In genomic region chrX:85836868-85837267, GRCh38 we compare ENCODE assay signal across 17 cellular contexts.
DNase-seq lines count a peak whose midpoint lies in the region; ATAC-seq and TF ChIP-seq lines count a peak whose summit lies in the region.
"Had no signal": no experiment of that assay in that cellular context is flagged by ENCODE, and none has a peak within 500 bp of the region (broad histone marks: within the 10 kb centered on the region; RNA-seq: fewer than 3 reads in every experiment).

No MANE protein-coding gene starts in this region.

- H3K4me1 ChIP-seq in foreskin keratinocyte = no peaks in the 10 kb centered on the region
- H3K4me1 ChIP-seq: body of pancreas, sigmoid colon, thyroid gland had no signal

- intact Hi-C loops in left cardiac atrium (cut with DNase I) = no loop called here

- no peak overlapping the region for H3K4me3 ChIP-seq in HFF-Myc (replicated peaks; ENCODE audit: low read depth, low read length)
- H3K4me3 ChIP-seq: body of pancreas, dorsolateral prefrontal cortex, PC-9, sigmoid colon, thyroid gland had no signal

- TF ChIP-seq CTCF in HFF-Myc (IDR thresholded peaks at IDR 0.05; ENCODE audit: low read depth, low read length, missing control alignments) = no peak
- TF ChIP-seq CTCF in foreskin keratinocyte (conservative IDR thresholded peaks at IDR 0.05) = no peak

- H3K27me3 ChIP-seq in foreskin keratinocyte = no peaks in the 10 kb centered on the region
- H3K27me3 ChIP-seq: body of pancreas, sigmoid colon, thyroid gland had no signal

- peak; percentile 72 for ATAC-seq in SK-N-SH treated with all-trans-retinoic acid at 6 μM for 48 hours
- no peak for ATAC-seq in foreskin keratinocyte
- no peak for ATAC-seq in left cardiac atrium
- ATAC-seq: body of pancreas had no signal

- DNase-seq in AG08395 (ENCODE audit: low spot score) = peak; percentile 2
- DNase-seq in HFF-Myc (ENCODE audit: extremely low read depth, low read depth) = peak; percentile 10
- DNase-seq in foreskin keratinocyte = peak; percentile 4 to 7
- no peak for DNase-seq in midbrain (lab: John Stamatoyannopoulos, UW)
- DNase-seq in left cardiac atrium = no peak
- DNase-seq in activated CD4-positive, alpha-beta T cell treated with anti-CD3 and anti-CD28 coated beads, Interleukin-2, amount 50 U/mL, for 48 hours = no peak
- no peak for DNase-seq in NCI-H2227 treated with DMSO at 0.1 percent for 48 hours (lab: John Stamatoyannopoulos, UW)
- DNase-seq: activated gamma-delta T cell treated with Interleukin-2 at 50 U/mL for 16 hours; body of pancreas; foreskin melanocyte; NCI-H1048; PC-9; sigmoid colon; stimulated activated CD4-positive, alpha-beta T cell treated with anti-CD3 and anti-CD28 coated beads, Interleukin-4, amount 100 ng/mL, for 1 hour; thyroid gland had no signal

- no peak overlapping the region for H3K27ac ChIP-seq in foreskin keratinocyte
- H3K27ac ChIP-seq: body of pancreas, dorsolateral prefrontal cortex, PC-9, sigmoid colon, thyroid gland had no signal

TF ChIP-seq in SK-N-SH treated with all-trans-retinoic acid at 6 μM for 48 hours, 23 proteins besides CTCF, POLR2A, EP300 and RAD21:
- TF ChIP-seq PPARA (CRISPR knock-in tag; IDR thresholded peaks at IDR 0.05; ENCODE audit: borderline replicate concordance) (no peak), TCF4 (CRISPR knock-in tag; IDR thresholded peaks at IDR 0.05; ENCODE audit: borderline replicate concordance) (no peak), ZNF8 (CRISPR knock-in tag; IDR thresholded peaks at IDR 0.05) (no peak), CSDC2 (CRISPR knock-in tag; IDR thresholded peaks at IDR 0.05) (no peak), ESRRG (CRISPR knock-in tag; IDR thresholded peaks at IDR 0.05) (no peak), ISL1 (CRISPR knock-in tag; IDR thresholded peaks at IDR 0.05) (no peak), ZFP3 (CRISPR knock-in tag; IDR thresholded peaks at IDR 0.05) (no peak), TOX (CRISPR knock-in tag; IDR thresholded peaks at IDR 0.05; ENCODE audit: borderline replicate concordance) (no peak), OSR1 (CRISPR knock-in tag; IDR thresholded peaks at IDR 0.05) (no peak), ZFP30 (CRISPR knock-in tag; IDR thresholded peaks at IDR 0.05) (no peak), ARNTL (CRISPR knock-in tag; IDR thresholded peaks at IDR 0.05; ENCODE audit: borderline replicate concordance, low read depth) (no peak), SNAI2 (CRISPR knock-in tag; IDR thresholded peaks at IDR 0.05) (no peak), RARB (CRISPR knock-in tag; IDR thresholded peaks at IDR 0.05) (no peak), ZNF565 (CRISPR knock-in tag; conservative IDR thresholded peaks at IDR 0.05; ENCODE audit: low read depth) (no peak)
- TF ChIP-seq, protein P1, sequence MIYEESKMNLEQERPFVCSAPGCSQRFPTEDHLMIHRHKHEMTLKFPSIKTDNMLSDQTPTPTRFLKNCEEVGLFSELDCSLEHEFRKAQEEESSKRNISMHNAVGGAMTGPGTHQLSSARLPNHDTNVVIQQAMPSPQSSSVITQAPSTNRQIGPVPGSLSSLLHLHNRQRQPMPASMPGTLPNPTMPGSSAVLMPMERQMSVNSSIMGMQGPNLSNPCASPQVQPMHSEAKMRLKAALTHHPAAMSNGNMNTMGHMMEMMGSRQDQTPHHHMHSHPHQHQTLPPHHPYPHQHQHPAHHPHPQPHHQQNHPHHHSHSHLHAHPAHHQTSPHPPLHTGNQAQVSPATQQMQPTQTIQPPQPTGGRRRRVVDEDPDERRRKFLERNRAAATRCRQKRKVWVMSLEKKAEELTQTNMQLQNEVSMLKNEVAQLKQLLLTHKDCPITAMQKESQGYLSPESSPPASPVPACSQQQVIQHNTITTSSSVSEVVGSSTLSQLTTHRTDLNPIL (CRISPR knock-in tag; IDR thresholded peaks at IDR 0.05; ENCODE audit: low read depth) = no peak

Comparison
In these comparisons a context has a peak if more than half of its experiments do, and no peak if none do; other contexts are left out.
1. DNase-seq: peak in AG08395 (single experiment), HFF-Myc (single experiment) and foreskin keratinocyte (2 of 2); none in midbrain (single experiment), left cardiac atrium (single experiment), activated CD4-positive, alpha-beta T cell treated with anti-CD3 and anti-CD28 coated beads, Interleukin-2, amount 50 U/mL, for 48 hours (0 of 2) and NCI-H2227 treated with DMSO at 0.1 percent for 48 hours (single experiment).